Comparison of ENCODE assay signal across 8 cellular contexts in the genomic region with DNA sequence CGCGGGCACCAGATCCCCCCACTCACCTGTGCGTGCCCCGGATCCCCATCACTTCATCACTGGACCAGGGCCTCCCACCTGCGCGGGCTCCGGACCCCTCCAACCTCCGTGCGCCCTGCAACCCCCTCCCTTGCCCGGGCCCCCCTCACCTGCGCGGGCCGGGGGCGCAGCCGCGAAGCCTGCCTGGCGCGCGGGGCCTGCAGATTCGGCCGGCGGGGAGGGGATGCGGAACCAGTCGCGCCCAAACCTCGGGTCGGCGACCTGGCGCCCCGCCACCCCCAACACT. TPM values are rescaled to one million over a fixed set of nuclear protein-coding genes. Genes with fewer than 3 reads are reported as not detected.
DNase-seq lines count a peak whose midpoint lies in the region; ATAC-seq and TF ChIP-seq lines count a peak whose summit lies in the region.

No MANE protein-coding gene starts in this region.

- H3K4me3 ChIP-seq in SJSA1 (peak overlapping the region; percentile 80), foreskin fibroblast (ENCODE audit: low read depth in 1 of 2, low read length in 2 of 2) (peak overlapping the region; percentile 61 to 70), retinal pigment epithelial cell (ENCODE audit: low read length) (peak overlapping the region; percentile 71)

- TF ChIP-seq CTCF in foreskin fibroblast (IDR thresholded peaks at IDR 0.05; ENCODE audit: low read depth, low read length), result no peak
- no peak for TF ChIP-seq CTCF in retinal pigment epithelial cell (conservative IDR thresholded peaks at IDR 0.05; ENCODE audit: low read depth, low read length)

- ATAC-seq in GM18873 (IDR thresholded peaks at IDR 0.05; ENCODE audit: low FRiP score, unreplicated experiment), result peak; percentile 6

- peaks cover 18% of the 10 kb centered on the region; the same call in 1 of the 2 replicates for H3K36me3 ChIP-seq in SJSA1

- H3K27me3 ChIP-seq in SJSA1 (replicated peaks), result no peaks in the 10 kb centered on the region

- DNase-seq in SJSA1 (ENCODE audit: low read depth in 1 of 2, low spot score in 2 of 2) (no peak), foreskin fibroblast (no peak), retinal pigment epithelial cell (ENCODE audit: low read depth) (no peak), globus pallidus (ENCODE audit: low spot score) (no peak), NCI-H1092 (lab: John Stamatoyannopoulos, UW) (no peak), medulla oblongata (ENCODE audit: extremely low spot score) (no peak), NCI-H2029 treated with DMSO at 0.1 percent for 48 hours (lab: John Stamatoyannopoulos, UW) (no peak)

- no peak overlapping the region for H3K27ac ChIP-seq in SJSA1

- peaks cover 19% of the 10 kb centered on the region for H3K4me1 ChIP-seq in SJSA1 (replicated peaks)

- H3K9me3 ChIP-seq in SJSA1 (replicated peaks), result no peaks in the 10 kb centered on the region; the same call in 1 of the 2 replicates

RNA-seq across cellular contexts. Expression of a gene that starts 0.2 kb away (rescaled TPM):
- total RNA-seq in SJSA1 (2014; rRNA removed; shearing (Covaris generic)), result 31.7 and 38.2 TPM in 2 replicates

RNA-seq across cellular contexts. Expression of a gene that starts 16.3 kb away (rescaled TPM):
- 20.4 and 27.1 TPM in 2 replicates for total RNA-seq in SJSA1 (2014; rRNA removed; shearing (Covaris generic))

RNA-seq across cellular contexts. Expression of a gene that starts 16.6 kb away (rescaled TPM):
- 74.0 and 126 TPM in 2 replicates for total RNA-seq in SJSA1 (2014; rRNA removed; shearing (Covaris generic))

RNA-seq across cellular contexts. Expression of a gene that starts 56.5 kb away (rescaled TPM):
- total RNA-seq in SJSA1 (2014; rRNA removed; shearing (Covaris generic)), result 0.18 TPM in 1 of 2 replicates, not detected in the other

RNA-seq across cellular contexts. Expression of a gene that starts 57.3 kb away (rescaled TPM):
- not detected in 2 replicates for total RNA-seq in SJSA1 (2014; rRNA removed; shearing (Covaris generic))
